10 cellular contexts compared by ENCODE assay signal in genomic region chr4:173289351-173289725, GRCh38. TPM values are rescaled to one million over a fixed set of nuclear protein-coding genes. Genes with fewer than 3 reads are reported as not detected.
A peak's percentile ranks its signal among the peaks of the same experiment; 100 is the strongest.
DNase-seq lines count a peak whose midpoint lies in the region; ATAC-seq and TF ChIP-seq lines count a peak whose summit lies in the region.
"Had no signal": no experiment of that assay in that cellular context is flagged by ENCODE, and none has a peak within 500 bp of the region (broad histone marks: within the 10 kb centered on the region; RNA-seq: fewer than 3 reads in every experiment).

No MANE protein-coding gene starts in this region.

- peaks cover 10% of the 10 kb centered on the region for H3K9me3 Mint-ChIP-seq in T-helper 1 cell treated with Interleukin-12 subunit alpha and Interleukin-12 subunit beta and Interleukin-4 antibody, amounts not matched to agents 30 μg/mL and 1 μg/mL, for 36 hours
- peaks cover 0 to 3% of the 10 kb centered on the region in 2 donors for H3K9me3 Mint-ChIP-seq in activated naive CD4-positive, alpha-beta T cell treated with anti-CD3 and anti-CD28 coated beads, Interleukin-2, amount 50 U/mL, for 72 hours

- H3K27ac Mint-ChIP-seq in T-helper 1 cell treated with Interleukin-12 subunit alpha and Interleukin-12 subunit beta and Interleukin-4 antibody, amounts not matched to agents 30 μg/mL and 1 μg/mL, for 36 hours: no peak overlapping the region
- peak overlapping the region in 1 of 2 donors; percentile 28 for H3K27ac Mint-ChIP-seq in activated naive CD4-positive, alpha-beta T cell treated with anti-CD3 and anti-CD28 coated beads, Interleukin-2, amount 50 U/mL, for 72 hours
- H3K27ac Mint-ChIP-seq: HFFc6 had no signal

- H3K27me3 Mint-ChIP-seq in T-helper 1 cell treated with Interleukin-12 subunit alpha and Interleukin-12 subunit beta and Interleukin-4 antibody, amounts not matched to agents 30 μg/mL and 1 μg/mL, for 36 hours (ENCODE audit: low read depth): no peaks in the 10 kb centered on the region

- H3K4me1 ChIP-seq in mononuclear cell (ENCODE audit: insufficient read depth, low read length): peaks cover 7% of the 10 kb centered on the region
- H3K4me1 ChIP-seq: pancreas had no signal

- WGBS in lower leg skin, 2 donors: 65 to 74% methylated on average over 4 of the region's 4 CpGs

- ATAC-seq in HG03432 (IDR thresholded peaks at IDR 0.05; ENCODE audit: unreplicated experiment): peak; percentile 12
- peak; percentile 33 for ATAC-seq in activated naive CD4-positive, alpha-beta T cell treated with anti-CD3 and anti-CD28 coated beads, Interleukin-2, amount 50 U/mL, for 72 hours

- H3K36me3 Mint-ChIP-seq in T-helper 1 cell treated with Interleukin-12 subunit alpha and Interleukin-12 subunit beta and Interleukin-4 antibody, amounts not matched to agents 30 μg/mL and 1 μg/mL, for 36 hours (ENCODE audit: low read depth): no peaks in the 10 kb centered on the region
- peaks cover 8 to 15% of the 10 kb centered on the region in 2 donors for H3K36me3 Mint-ChIP-seq in activated naive CD4-positive, alpha-beta T cell treated with anti-CD3 and anti-CD28 coated beads, Interleukin-2, amount 50 U/mL, for 72 hours

- H3K27me3 ChIP-seq in mononuclear cell (ENCODE audit: insufficient read depth, low read length): no peaks in the 10 kb centered on the region
- H3K27me3 ChIP-seq: pancreas had no signal

- peak overlapping the region; percentile 68 for H3K4me3 Mint-ChIP-seq in T-helper 1 cell treated with Interleukin-12 subunit alpha and Interleukin-12 subunit beta and Interleukin-4 antibody, amounts not matched to agents 30 μg/mL and 1 μg/mL, for 36 hours
- H3K4me3 Mint-ChIP-seq: HFFc6 had no signal

- peaks cover 14% of the 10 kb centered on the region for H3K4me1 Mint-ChIP-seq in T-helper 1 cell treated with Interleukin-12 subunit alpha and Interleukin-12 subunit beta and Interleukin-4 antibody, amounts not matched to agents 30 μg/mL and 1 μg/mL, for 36 hours (ENCODE audit: low read depth)

- intact Hi-C loops in lower leg skin (cut with DNase I; ENCODE audit: low total_unique reads): no loop called here

- H3K9me3 ChIP-seq in mononuclear cell (ENCODE audit: low read depth, low read length): peaks cover 13% of the 10 kb centered on the region

- no peak for TF ChIP-seq POLR2A in lower leg skin (IDR thresholded peaks at IDR 0.05)

- peak overlapping the region; percentile 2 for H3K4me3 ChIP-seq in mononuclear cell (ENCODE audit: low read length)
- H3K4me3 ChIP-seq in lower leg skin (ENCODE audit: low read depth, poor library complexity, severe bottlenecking): no peak overlapping the region
- H3K4me3 ChIP-seq: pancreas had no signal

- DNase-seq in T-helper 1 cell (no peak), lower leg skin (ENCODE audit: low spot score in 2 of 2) (no peak), D341Med (ENCODE audit: low spot score) (no peak), HK-2 (ENCODE audit: unreplicated experiment) (no peak)
- no peak for DNase-seq in activated naive CD4-positive, alpha-beta T cell treated with anti-CD3 and anti-CD28 coated beads, Interleukin-2, amount 50 U/mL, for 72 hours (ENCODE audit: low spot score in 2 of 2)
- DNase-seq: HFFc6, pancreas had no signal

- TF ChIP-seq CTCF in lower leg skin (IDR thresholded peaks at IDR 0.05): no peak

RNA-seq across cellular contexts. Expression of gene HMGB2, which starts 44.8 kb away (rescaled TPM):
- 100 to 1,000 TPM; 567 to 924 TPM for total RNA-seq in activated naive CD4-positive, alpha-beta T cell treated with anti-CD3 and anti-CD28 coated beads, Interleukin-2, amount 50 U/mL, for 72 hours
- total RNA-seq in mononuclear cell (96.1 TPM), lower leg skin (10 to 100 TPM; 26.2 to 52.3 (median 42.3) TPM)
